In the genomic region with DNA sequence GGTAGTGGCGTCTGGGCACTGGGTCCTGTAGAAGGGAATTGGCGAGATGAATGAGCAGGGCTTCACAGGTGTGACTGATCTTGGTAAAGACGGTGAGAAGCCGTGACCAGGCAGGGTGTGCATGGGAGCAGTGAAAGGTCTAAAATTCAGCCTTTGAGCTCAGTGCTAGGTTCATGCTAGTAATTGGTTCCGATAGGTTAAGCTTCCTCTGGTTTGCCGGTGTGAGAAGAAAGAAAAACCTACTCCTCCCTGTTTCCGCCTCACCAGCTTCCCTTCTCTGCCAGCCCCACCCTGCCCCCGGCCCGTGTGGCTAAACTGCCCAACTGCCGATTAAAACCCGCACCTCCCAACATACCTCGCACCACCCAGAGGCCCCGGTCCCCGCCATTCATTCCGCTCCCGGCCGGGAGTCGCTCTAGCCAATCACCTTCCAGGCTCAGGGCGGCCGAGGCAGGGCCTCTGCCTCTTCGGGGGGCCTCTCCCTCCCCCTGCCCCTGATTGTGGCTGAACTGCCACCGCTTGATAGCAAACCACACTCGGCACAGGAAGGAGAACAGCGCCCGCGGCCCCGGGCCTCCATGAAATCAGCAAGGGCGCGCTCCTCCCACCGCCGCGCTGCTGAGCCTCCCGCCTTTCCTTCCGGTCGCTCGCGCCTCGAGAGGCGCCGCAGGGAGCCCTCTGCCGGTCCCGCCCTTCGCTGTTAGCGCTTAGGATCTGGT, we compare ENCODE assay signal across 8 cellular contexts. TPM values are rescaled to one million over a fixed set of nuclear protein-coding genes. Genes with fewer than 3 reads are reported as not detected.
DNase-seq lines count a peak whose midpoint lies in the region; ATAC-seq, FAIRE-seq and TF ChIP-seq lines count a peak whose summit lies in the region.

No MANE protein-coding gene starts in this region.

- peaks cover 27% of the 10 kb centered on the region for H3K4me1 ChIP-seq in HUES6 (ENCODE audit: control insufficient read depth, insufficient read depth, low read length)
- peaks cover 11% of the 10 kb centered on the region for H3K4me1 ChIP-seq in NT2/D1 (ENCODE audit: insufficient read depth, insufficient read length)
- peaks cover 6% of the 10 kb centered on the region for H3K4me1 ChIP-seq in endothelial cell of umbilical vein (ENCODE audit: control insufficient read depth, extremely low read depth, insufficient read depth, low read length)

- peak; percentile 64 for ATAC-seq in GM21423 (IDR thresholded peaks at IDR 0.05; ENCODE audit: unreplicated experiment)

- H3K79me2 ChIP-seq in endothelial cell of umbilical vein (ENCODE audit: control insufficient read depth, insufficient read depth, low read length): no peaks in the 10 kb centered on the region

- CTCF ChIA-PET in endothelial cell of umbilical vein (lab: Charles Lee): interaction anchor here (1.0 to 5.3 kb wide), 9 partner anchors 11 to 104 kb away, joined by 3 to 52 read pairs (median 4); no protein-coding TSS in a partner anchor

- H3K9ac ChIP-seq in HUES6 (ENCODE audit: low read length) (peak overlapping the region; percentile 84), NT2/D1 (ENCODE audit: insufficient read length, low read depth) (peak overlapping the region; percentile 90), endothelial cell of umbilical vein (replicated peaks; ENCODE audit: extremely low read depth, insufficient read depth, low read length) (peak overlapping the region; percentile 71)

- peak in 1 of 2 donors; percentile 43 for TF ChIP-seq CTCF in endothelial cell of umbilical vein (IDR thresholded peaks at IDR 0.05; ENCODE audit: extremely low read depth in 1 of 2, insufficient read depth in 1 of 2, low read depth in 1 of 2, low read length in 2 of 2)

- in situ Hi-C loops in Caki2 (cut with HindIII; ENCODE audit: low pct_unique_long_range_greater_than_20kb, low sequenced_read_pairs): no loop called here

- no peaks in the 10 kb centered on the region for H3K36me3 ChIP-seq in HUES6 (ENCODE audit: control insufficient read depth, insufficient read depth, low read length)
- no peaks in the 10 kb centered on the region for H3K36me3 ChIP-seq in NT2/D1 (ENCODE audit: insufficient read depth, insufficient read length, low read length)
- H3K36me3 ChIP-seq in endothelial cell of umbilical vein (ENCODE audit: control insufficient read depth in 2 of 2, extremely low read depth in 1 of 2, insufficient read depth in 2 of 2, low read length in 2 of 2): no peaks in the 10 kb centered on the region

- peak overlapping the region; percentile 62 for H3K4me3 ChIP-seq in HUES6 (ENCODE audit: low read depth, low read length)
- peak overlapping the region; percentile 69 for H3K4me3 ChIP-seq in NT2/D1 (ENCODE audit: insufficient read length, low read depth)
- peak overlapping the region; percentile 50 to 55 (median 55) for H3K4me3 ChIP-seq in endothelial cell of umbilical vein (replicated peaks in 1 of 3; ENCODE audit: insufficient read depth in 1 of 3, low read depth in 1 of 3, low read length in 3 of 3)

- H3K27me3 ChIP-seq in HUES6 (ENCODE audit: control insufficient read depth, insufficient read depth, low read length): no peaks in the 10 kb centered on the region
- H3K27me3 ChIP-seq in NT2/D1 (ENCODE audit: insufficient read depth, insufficient read length): no peaks in the 10 kb centered on the region
- peaks cover 0 to 3% of the 10 kb centered on the region in 2 experiments for H3K27me3 ChIP-seq in endothelial cell of umbilical vein (ENCODE audit: control insufficient read depth in 2 of 2, insufficient read depth in 2 of 2, low read length in 2 of 2)

- BruUV-seq in endothelial cell of umbilical vein (replicated peaks; lab: Mats Ljungman, UMichigan): TSS peak; percentile 83

- no peaks in the 10 kb centered on the region for H3K9me1 ChIP-seq in endothelial cell of umbilical vein (replicated peaks; ENCODE audit: control insufficient read depth, extremely low read depth, insufficient read depth, low read length)

- H2AFZ ChIP-seq in endothelial cell of umbilical vein (ENCODE audit: low read depth, low read length): peak overlapping the region; percentile 30

- FAIRE-seq in endothelial cell of umbilical vein (lab: Jason Lieb, UNC): peak; percentile 88

- H4K20me1 ChIP-seq in endothelial cell of umbilical vein (replicated peaks; ENCODE audit: control insufficient read depth, extremely low read depth, insufficient read depth, low read length): no peaks in the 10 kb centered on the region

- intact Hi-C loops in endothelial cell of umbilical vein (cut with micrococcal nuclease): loop anchor here (1.0 kb wide), 4 partner anchors 12 to 53 kb away; no protein-coding TSS in a partner anchor

- peak; percentile 93 for DNase-seq in Caki2 (ENCODE audit: low read depth)
- DNase-seq in NT2/D1 (ENCODE audit: low read depth, low spot score): peak; percentile 89
- DNase-seq in activated CD8-positive, alpha-beta memory T cell treated with anti-CD3 and anti-CD28 coated beads, Interleukin-2, amount 50 U/mL, for 24 hours (ENCODE audit: extremely low read depth): peak; percentile 68
- DNase-seq in endothelial cell of umbilical vein (ENCODE audit: low read depth, low spot score): peak; percentile 80
- peak; percentile 76 for DNase-seq in midbrain (lab: John Stamatoyannopoulos, UW)
- peak; percentile 74 to 80 for DNase-seq in stimulated activated CD8-positive, alpha-beta memory T cell treated with anti-CD3 and anti-CD28 coated beads, Interleukin-2, amount 100 ng/mL, for 1 hour (ENCODE audit: low read depth in 2 of 2)

- POLR2A ChIA-PET in endothelial cell of umbilical vein (lab: Charles Lee): no interaction called here

- H3K27ac ChIP-seq in HUES6 (ENCODE audit: low read depth, low read length): peak overlapping the region; percentile 93
- peak overlapping the region; percentile 19 for H3K27ac ChIP-seq in endothelial cell of umbilical vein (ENCODE audit: insufficient read depth, low read depth, low read length)

- dilution Hi-C loops in endothelial cell of umbilical vein (cut with MboI; ENCODE audit: extremely low pct_ligation_motif_present, low sequenced_read_pairs): no loop called here

- peak overlapping the region; percentile 84 for H3K4me2 ChIP-seq in endothelial cell of umbilical vein (ENCODE audit: insufficient read depth, low read length)

- H3K9me3 ChIP-seq in HUES6 (ENCODE audit: control insufficient read depth, insufficient read depth, low read depth, low read length): no peaks in the 10 kb centered on the region
- no peaks in the 10 kb centered on the region for H3K9me3 ChIP-seq in NT2/D1 (ENCODE audit: insufficient read depth, low read length)
- H3K9me3 ChIP-seq in endothelial cell of umbilical vein (replicated peaks; ENCODE audit: control insufficient read depth, insufficient read depth, low read length): no peaks in the 10 kb centered on the region

- peak; percentile 89 for TF ChIP-seq POLR2A in endothelial cell of umbilical vein (IDR thresholded peaks at IDR 0.05; ENCODE audit: low read depth, low read length)

TF ChIP-seq in endothelial cell of umbilical vein, 7 proteins besides CTCF, POLR2A, EP300 and RAD21:
- TF ChIP-seq MYC (IDR thresholded peaks at IDR 0.05; ENCODE audit: low read depth, low read length): peak; percentile 34
- peak; percentile 72 for TF ChIP-seq POLR2AphosphoS5 (IDR thresholded peaks at IDR 0.05; ENCODE audit: insufficient read depth, low read depth, low read length)
- no peak for TF ChIP-seq EZH2 (IDR thresholded peaks at IDR 0.05; ENCODE audit: borderline replicate concordance, low read depth, low read length, severe bottlenecking)

RNA-seq across cellular contexts. Expression of gene NRROS, which starts 7.3 kb away (rescaled TPM):
- total RNA-seq in Caki2 (2014; rRNA removed; shearing (Covaris generic); ENCODE audit: low replicate concordance): not detected in 2 replicates
- total RNA-seq in endothelial cell of umbilical vein: 14.4 and 15.6 TPM in 2 replicates
- polyA plus RNA-seq in endothelial cell of umbilical vein: 8.1 and 8.7 TPM in 2 replicates
- polyA plus RNA-seq in endothelial cell of umbilical vein (2011; cell fraction: cytosol; rRNA removed): 4.2 and 5.0 TPM in 2 replicates
- polyA plus RNA-seq in endothelial cell of umbilical vein (2011; cell fraction: nucleus; rRNA removed): 2.7 and 3.6 TPM in 2 replicates
- polyA plus RNA-seq in endothelial cell of umbilical vein (2012): 3.5 and 5.6 TPM in 2 replicates
- polyA minus RNA-seq in endothelial cell of umbilical vein: 3.2 and 3.9 TPM in 2 replicates
- not detected for polyA minus RNA-seq in endothelial cell of umbilical vein (2011; cell fraction: cytosol; rRNA and poly(A)+ RNA removed)
- 1.1 and 2.4 TPM in 2 replicates for polyA minus RNA-seq in endothelial cell of umbilical vein (2011; cell fraction: nucleus; rRNA and poly(A)+ RNA removed)

Comparison
In these comparisons a context has a peak if more than half of its experiments do, and no peak if none do; other contexts are left out.
1. Peak in every context shown above with its lines: DNase-seq, ATAC-seq, H3K4me3 ChIP-seq and H3K27ac ChIP-seq.
2. RNA of gene NRROS, which starts 7.3 kb away (total RNA-seq): 14.4 to 15.6 TPM in endothelial cell of umbilical vein; not detected in Caki2; every median in the first group is over 10 times any median in the second.